21 cellular contexts compared by ENCODE assay signal in the genomic region with DNA sequence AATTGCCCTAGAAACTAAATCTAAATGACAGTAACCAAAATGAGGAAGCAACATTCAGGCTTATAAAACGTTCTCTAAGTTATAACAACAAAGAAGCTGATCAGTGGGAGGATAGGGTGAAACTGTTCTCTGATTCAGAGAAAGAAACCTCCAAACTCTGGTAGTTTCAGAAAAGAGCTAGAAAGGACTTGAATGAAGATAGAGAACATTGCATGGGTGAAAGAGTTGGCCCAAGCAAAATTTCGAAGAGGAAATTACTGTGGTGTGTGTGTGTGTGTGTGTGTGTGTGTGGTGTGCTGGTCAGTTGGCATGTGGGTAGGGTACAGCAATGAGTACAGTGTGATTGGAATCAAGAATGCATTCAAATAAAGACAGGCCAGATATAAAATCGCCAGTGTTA. TPM values are rescaled to one million over a fixed set of nuclear protein-coding genes. Genes with fewer than 3 reads are reported as not detected.
A peak's percentile ranks its signal among the peaks of the same experiment; 100 is the strongest.
DNase-seq lines count a peak whose midpoint lies in the region; ATAC-seq and TF ChIP-seq lines count a peak whose summit lies in the region.
"Had no signal": no experiment of that assay in that cellular context is flagged by ENCODE, and none has a peak within 500 bp of the region (broad histone marks: within the 10 kb centered on the region; RNA-seq: fewer than 3 reads in every experiment).

No MANE protein-coding gene starts in this region.

- DNase-seq in GM12865 (ENCODE audit: low read depth) (peak; percentile 85), MV-4-11 (lab: John Stamatoyannopoulos, UW) (peak; percentile 70), T1000 (lab: John Stamatoyannopoulos, UW) (no peak), NCI-H1417 treated with DMSO at 0.1 percent for 48 hours (lab: John Stamatoyannopoulos, UW) (no peak), cortex of kidney (lab: John Stamatoyannopoulos, UW) (no peak), Caco-2 (no peak)
- DNase-seq: activated CD4-positive, alpha-beta T cell treated with anti-CD3 and anti-CD28 coated beads, Interleukin-2, amount 50 U/mL, for 1 hour; activated naive CD4-positive, alpha-beta T cell treated with Interleukin-2 at 50 U/mL for 16 hours; anterior cingulate cortex; DMS79; effector CD4-positive, alpha-beta T cell; kidney; mammary epithelial cell; NCI-H2081 treated with DMSO at 0.1 percent for 48 hours; NCI-H510A; RPMI8226 had no signal

- H3K4me1 Mint-ChIP-seq in Caco-2 (ENCODE audit: low read depth, unreplicated experiment), result no peaks in the 10 kb centered on the region
- H3K4me1 Mint-ChIP-seq: central memory CD8-positive, alpha-beta T cell had no signal

- peak; percentile 88 for ATAC-seq in GM19035 (IDR thresholded peaks at IDR 0.05; ENCODE audit: unreplicated experiment)
- ATAC-seq in HG02884 (IDR thresholded peaks at IDR 0.05; ENCODE audit: unreplicated experiment), result peak; percentile 56

- H3K4me1 ChIP-seq in Caco-2, result no peaks in the 10 kb centered on the region
- H3K4me1 ChIP-seq: right atrium auricular region had no signal

- H3K27me3 ChIP-seq in Caco-2 (replicated peaks; ENCODE audit: control insufficient read depth, insufficient read depth, low read length), result no peaks in the 10 kb centered on the region
- H3K27me3 ChIP-seq: right atrium auricular region had no signal

- H3K36me3 Mint-ChIP-seq in Caco-2 (ENCODE audit: insufficient read depth, unreplicated experiment), result no peaks in the 10 kb centered on the region

- POLR2A ChIA-PET in Caco-2 (lab: Charles Lee), result no interaction called here

- CTCF ChIA-PET in Caco-2 (lab: Charles Lee), result no interaction called here

- BruUV-seq in Caco-2 (replicated peaks; lab: Mats Ljungman, UMichigan), result no TSS peak

- H3K27me3 Mint-ChIP-seq in Caco-2 (ENCODE audit: insufficient read depth, unreplicated experiment), result peaks cover 12% of the 10 kb centered on the region
- H3K27me3 Mint-ChIP-seq: central memory CD8-positive, alpha-beta T cell had no signal

- intact Hi-C loops in Caco-2 (cut with micrococcal nuclease; ENCODE audit: unreplicated experiment), result no loop called here

- TF ChIP-seq CTCF in GM12865 (IDR thresholded peaks at IDR 0.05; ENCODE audit: insufficient read depth, low read depth, low read length, missing control alignments), result no peak
- no peak for TF ChIP-seq CTCF in Caco-2 (IDR thresholded peaks at IDR 0.05; ENCODE audit: insufficient read depth in 1 of 2, low read depth in 1 of 2, low read length in 1 of 2, severe bottlenecking in 1 of 2, unreplicated experiment in 1 of 2)

- no peaks in the 10 kb centered on the region for H3K36me3 ChIP-seq in Caco-2 (ENCODE audit: control insufficient read depth, insufficient read depth, low read length)
- H3K36me3 ChIP-seq: right atrium auricular region had no signal

- H3K4me3 ChIP-seq in GM12865 (ENCODE audit: low read depth, low read length) (no peak overlapping the region), Caco-2 (ENCODE audit: low read depth, low read length) (no peak overlapping the region)
- H3K4me3 ChIP-seq: right atrium auricular region had no signal

- no peak overlapping the region for H3K4me3 Mint-ChIP-seq in Caco-2 (ENCODE audit: unreplicated experiment)
- H3K4me3 Mint-ChIP-seq: central memory CD8-positive, alpha-beta T cell had no signal

- no peaks in the 10 kb centered on the region for H3K9me3 ChIP-seq in Caco-2
- H3K9me3 ChIP-seq: right atrium auricular region had no signal

- no peaks in the 10 kb centered on the region for H3K9me3 Mint-ChIP-seq in Caco-2 (ENCODE audit: unreplicated experiment)

- H3K27ac Mint-ChIP-seq in Caco-2 (ENCODE audit: unreplicated experiment), result no peak overlapping the region

RNA-seq across cellular contexts. Expression of a gene that starts 16.5 kb away (rescaled TPM):
- total RNA-seq in Caco-2 (2022), result not detected in 2 replicates
- total RNA-seq: myocyte had no signal

Comparison
In these comparisons a context has a peak if more than half of its experiments do, and no peak if none do; other contexts are left out.
1. DNase-seq: peak in GM12865 (single experiment) and MV-4-11 (single experiment); none in T1000 (single experiment), NCI-H1417 treated with DMSO at 0.1 percent for 48 hours (single experiment), cortex of kidney (single experiment) and Caco-2 (0 of 2).